1 cellular context compared by ENCODE assay signal in the genomic region with DNA sequence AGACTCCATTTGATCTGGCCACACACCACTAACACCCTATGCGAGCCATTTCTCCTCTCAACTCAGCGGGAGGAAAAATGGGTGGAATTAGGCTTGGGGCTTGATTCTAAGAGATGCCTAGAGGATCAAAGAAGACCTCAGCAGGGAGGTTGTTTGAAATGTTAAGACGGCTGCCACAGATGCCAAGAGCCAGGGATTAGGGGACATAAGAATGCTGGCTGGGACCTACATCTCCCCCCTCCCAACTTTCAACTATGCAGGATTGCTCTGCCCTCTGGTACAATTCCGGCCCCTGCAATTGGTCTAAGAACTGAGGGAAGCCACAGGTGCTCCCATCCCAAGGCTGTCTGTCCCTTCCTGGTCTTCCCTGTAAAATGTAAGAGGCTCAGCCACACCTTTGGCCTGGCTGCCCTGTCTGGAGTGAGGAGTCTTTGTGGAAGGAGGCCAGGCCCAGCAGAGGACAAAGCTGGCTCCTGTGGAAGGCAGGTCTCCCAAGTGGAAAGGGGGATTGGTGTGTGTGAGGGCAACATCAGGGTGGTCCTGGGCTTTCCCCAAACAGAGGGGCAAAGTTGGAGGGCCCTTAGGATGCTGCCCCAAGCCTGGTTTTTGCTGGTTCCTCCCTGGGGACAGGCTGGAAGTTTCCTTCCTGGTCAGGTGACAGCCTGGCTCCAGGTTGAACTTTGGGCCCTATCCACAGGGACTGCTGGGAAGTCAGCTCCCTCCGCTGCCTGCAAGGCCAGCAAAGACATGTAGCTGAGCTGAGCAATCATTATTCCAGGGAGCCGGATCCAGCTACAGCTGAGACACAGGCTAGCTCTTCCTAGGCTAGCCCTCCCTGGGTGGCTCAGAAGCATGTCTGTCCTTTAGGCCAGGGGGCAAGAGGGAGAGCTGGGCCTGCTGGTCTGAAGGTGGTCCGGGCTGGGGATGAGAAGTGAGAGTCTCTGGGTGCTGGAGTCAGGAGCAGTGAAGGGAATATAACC.
TF ChIP-seq lines count a peak whose summit lies in the region.

No MANE protein-coding gene starts in this region.

TF ChIP-seq in HepG2, 621 proteins besides CTCF, POLR2A, EP300 and RAD21 (continued from another document and continues in another):
- TF ChIP-seq, protein P1, sequence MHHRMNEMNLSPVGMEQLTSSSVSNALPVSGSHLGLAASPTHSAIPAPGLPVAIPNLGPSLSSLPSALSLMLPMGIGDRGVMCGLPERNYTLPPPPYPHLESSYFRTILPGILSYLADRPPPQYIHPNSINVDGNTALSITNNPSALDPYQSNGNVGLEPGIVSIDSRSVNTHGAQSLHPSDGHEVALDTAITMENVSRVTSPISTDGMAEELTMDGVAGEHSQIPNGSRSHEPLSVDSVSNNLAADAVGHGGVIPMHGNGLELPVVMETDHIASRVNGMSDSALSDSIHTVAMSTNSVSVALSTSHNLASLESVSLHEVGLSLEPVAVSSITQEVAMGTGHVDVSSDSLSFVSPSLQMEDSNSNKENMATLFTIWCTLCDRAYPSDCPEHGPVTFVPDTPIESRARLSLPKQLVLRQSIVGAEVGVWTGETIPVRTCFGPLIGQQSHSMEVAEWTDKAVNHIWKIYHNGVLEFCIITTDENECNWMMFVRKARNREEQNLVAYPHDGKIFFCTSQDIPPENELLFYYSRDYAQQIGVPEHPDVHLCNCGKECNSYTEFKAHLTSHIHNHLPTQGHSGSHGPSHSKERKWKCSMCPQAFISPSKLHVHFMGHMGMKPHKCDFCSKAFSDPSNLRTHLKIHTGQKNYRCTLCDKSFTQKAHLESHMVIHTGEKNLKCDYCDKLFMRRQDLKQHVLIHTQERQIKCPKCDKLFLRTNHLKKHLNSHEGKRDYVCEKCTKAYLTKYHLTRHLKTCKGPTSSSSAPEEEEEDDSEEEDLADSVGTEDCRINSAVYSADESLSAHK (CRISPR knock-in tag; IDR thresholded peaks at IDR 0.05; ENCODE audit: borderline replicate concordance): peak; percentile 65; the same call in 1 of the 2 replicates
- TF ChIP-seq SMARCE1 (IDR thresholded peaks at IDR 0.05; ENCODE audit: borderline replicate concordance) (no peak), NONO (IDR thresholded peaks at IDR 0.05) (no peak), NONO (CRISPR knock-in tag; conservative IDR thresholded peaks at IDR 0.05) (peak; percentile 86; the same call in 1 of the 2 replicates), STAG1 (CRISPR knock-in tag; IDR thresholded peaks at IDR 0.05) (peak; percentile 17; the same call in 1 of the 2 replicates), TSC22D2 (CRISPR knock-in tag; IDR thresholded peaks at IDR 0.05; ENCODE audit: borderline replicate concordance) (no peak), ATF7-NPFF (CRISPR knock-in tag; IDR thresholded peaks at IDR 0.05; ENCODE audit: low read depth) (no peak), KAT2B (IDR thresholded peaks at IDR 0.05; ENCODE audit: borderline replicate concordance, low read depth, low read length) (no peak), ZNF451 (CRISPR knock-in tag; IDR thresholded peaks at IDR 0.05) (no peak), SAFB2 (CRISPR knock-in tag; IDR thresholded peaks at IDR 0.05; ENCODE audit: borderline replicate concordance, low read depth) (no peak), FOXA3 (CRISPR knock-in tag; IDR thresholded peaks at IDR 0.05) (no peak), DNMT3B (CRISPR knock-in tag; conservative IDR thresholded peaks at IDR 0.05) (no peak), HDAC1 (CRISPR knock-in tag; IDR thresholded peaks at IDR 0.05) (0 out of 2 replicates have a peak, but pooled peaks have one; percentile 53), CCAR2 (optimal IDR thresholded peaks at IDR 0.05; ENCODE audit: low read depth, low read length) (no peak), GATA4 (IDR thresholded peaks at IDR 0.05; ENCODE audit: borderline replicate concordance, low read depth) (peak; percentile 39; the same call in 1 of the 2 replicates), CCDC6 (CRISPR knock-in tag; IDR thresholded peaks at IDR 0.05) (no peak), ZNF44 (CRISPR knock-in tag; IDR thresholded peaks at IDR 0.05) (no peak), POLR2AphosphoS2 (IDR thresholded peaks at IDR 0.05; ENCODE audit: low read depth, low read length) (no peak), ZNF546 (CRISPR knock-in tag; conservative IDR thresholded peaks at IDR 0.05) (no peak), TOPORS (CRISPR knock-in tag; IDR thresholded peaks at IDR 0.05) (0 out of 2 replicates have a peak, but pooled peaks have one; percentile 29), KMT2B (CRISPR knock-in tag; IDR thresholded peaks at IDR 0.05) (peak; percentile 73), ZNF790 (CRISPR knock-in tag; IDR thresholded peaks at IDR 0.05; ENCODE audit: borderline replicate concordance) (no peak), ZNF335 (CRISPR knock-in tag; IDR thresholded peaks at IDR 0.05) (peak; percentile 89), ZNF7 (CRISPR knock-in tag; IDR thresholded peaks at IDR 0.05) (no peak), MTA1 (CRISPR knock-in tag; IDR thresholded peaks at IDR 0.05; ENCODE audit: borderline replicate concordance) (peak; percentile 78), ARNT (IDR thresholded peaks at IDR 0.05) (no peak), ZNF781 (CRISPR knock-in tag; IDR thresholded peaks at IDR 0.05; ENCODE audit: borderline replicate concordance, not compliant biosample characterization) (no peak), SSRP1 (CRISPR knock-in tag; IDR thresholded peaks at IDR 0.05) (no peak), MEIS1 (CRISPR knock-in tag; IDR thresholded peaks at IDR 0.05; ENCODE audit: borderline replicate concordance) (peak; percentile 75; the same call in 1 of the 2 replicates), CREM (IDR thresholded peaks at IDR 0.05) (no peak), CREM (CRISPR knock-in tag; IDR thresholded peaks at IDR 0.05) (no peak), ZNF343 (CRISPR knock-in tag; IDR thresholded peaks at IDR 0.05) (peak; percentile 88; the same call in 1 of the 2 replicates), ZSCAN9 (CRISPR knock-in tag; IDR thresholded peaks at IDR 0.05; ENCODE audit: borderline replicate concordance) (0 out of 2 replicates have a peak, but pooled peaks have one; percentile 43), HDAC2 (CRISPR knock-in tag; IDR thresholded peaks at IDR 0.05) (peak; percentile 84), ASH2L (IDR thresholded peaks at IDR 0.05; ENCODE audit: insufficient read length, low read depth, low read length) (no peak), IRF2 (CRISPR knock-in tag; IDR thresholded peaks at IDR 0.05) (peak; percentile 90), ZNF577 (CRISPR knock-in tag; IDR thresholded peaks at IDR 0.05; ENCODE audit: borderline replicate concordance, low read depth) (no peak), ELF4 (CRISPR knock-in tag; IDR thresholded peaks at IDR 0.05; ENCODE audit: borderline replicate concordance) (no peak), ZSCAN29 (CRISPR knock-in tag; conservative IDR thresholded peaks at IDR 0.05) (peak; percentile 86; the same call in 1 of the 2 replicates), THAP11 (CRISPR knock-in tag; IDR thresholded peaks at IDR 0.05) (peak; percentile 48), ZBTB8A (CRISPR knock-in tag; IDR thresholded peaks at IDR 0.05; ENCODE audit: borderline replicate concordance, low read depth) (0 out of 2 replicates have a peak, but pooled peaks have one; percentile 45), NCOR1 (IDR thresholded peaks at IDR 0.05; ENCODE audit: borderline replicate concordance, low read length) (peak; percentile 55; the same call in 1 of the 2 replicates), ZNF709 (CRISPR knock-in tag; IDR thresholded peaks at IDR 0.05) (no peak), CEBPB (IDR thresholded peaks at IDR 0.05; ENCODE audit: borderline replicate concordance, low read depth, low read length) (no peak), HOXA9 (CRISPR knock-in tag; IDR thresholded peaks at IDR 0.05; ENCODE audit: borderline replicate concordance) (no peak), ZNF460 (CRISPR knock-in tag; IDR thresholded peaks at IDR 0.05; ENCODE audit: borderline replicate concordance) (no peak), ARHGAP35 (CRISPR knock-in tag; IDR thresholded peaks at IDR 0.05; ENCODE audit: borderline replicate concordance) (0 out of 2 replicates have a peak, but pooled peaks have one; percentile 29), TEAD3 (CRISPR knock-in tag; optimal IDR thresholded peaks at IDR 0.05; ENCODE audit: borderline replicate concordance) (peak; percentile 64), U2AF2 (IDR thresholded peaks at IDR 0.05; ENCODE audit: low read depth, low read length) (no peak), SOX6 (IDR thresholded peaks at IDR 0.05) (no peak), SOX6 (CRISPR knock-in tag; IDR thresholded peaks at IDR 0.05) (peak; percentile 48), ZEB1 (IDR thresholded peaks at IDR 0.05; ENCODE audit: insufficient replicate concordance, low read depth) (no peak), IKZF4 (CRISPR knock-in tag; IDR thresholded peaks at IDR 0.05; ENCODE audit: borderline replicate concordance, low read depth, not compliant biosample characterization) (no peak), CHCHD3 (CRISPR knock-in tag; IDR thresholded peaks at IDR 0.05) (no peak), PITX1 (CRISPR knock-in tag; IDR thresholded peaks at IDR 0.05) (no peak), PHF8 (CRISPR knock-in tag; IDR thresholded peaks at IDR 0.05) (peak; percentile 62), ZNF431 (CRISPR knock-in tag; IDR thresholded peaks at IDR 0.05; ENCODE audit: borderline replicate concordance, low read depth) (no peak), PLRG1 (conservative IDR thresholded peaks at IDR 0.05) (no peak)
- TF ChIP-seq, protein P2, sequence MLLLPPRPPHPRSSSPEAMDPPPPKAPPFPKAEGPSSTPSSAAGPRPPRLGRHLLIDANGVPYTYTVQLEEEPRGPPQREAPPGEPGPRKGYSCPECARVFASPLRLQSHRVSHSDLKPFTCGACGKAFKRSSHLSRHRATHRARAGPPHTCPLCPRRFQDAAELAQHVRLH (CRISPR knock-in tag; IDR thresholded peaks at IDR 0.05; ENCODE audit: borderline replicate concordance, low read depth): peak; percentile 92; the same call in 1 of the 2 replicates
- TF ChIP-seq, protein P3, sequence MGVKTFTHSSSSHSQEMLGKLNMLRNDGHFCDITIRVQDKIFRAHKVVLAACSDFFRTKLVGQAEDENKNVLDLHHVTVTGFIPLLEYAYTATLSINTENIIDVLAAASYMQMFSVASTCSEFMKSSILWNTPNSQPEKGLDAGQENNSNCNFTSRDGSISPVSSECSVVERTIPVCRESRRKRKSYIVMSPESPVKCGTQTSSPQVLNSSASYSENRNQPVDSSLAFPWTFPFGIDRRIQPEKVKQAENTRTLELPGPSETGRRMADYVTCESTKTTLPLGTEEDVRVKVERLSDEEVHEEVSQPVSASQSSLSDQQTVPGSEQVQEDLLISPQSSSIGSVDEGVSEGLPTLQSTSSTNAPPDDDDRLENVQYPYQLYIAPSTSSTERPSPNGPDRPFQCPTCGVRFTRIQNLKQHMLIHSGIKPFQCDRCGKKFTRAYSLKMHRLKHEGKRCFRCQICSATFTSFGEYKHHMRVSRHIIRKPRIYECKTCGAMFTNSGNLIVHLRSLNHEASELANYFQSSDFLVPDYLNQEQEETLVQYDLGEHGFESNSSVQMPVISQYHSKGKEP (CRISPR knock-in tag; IDR thresholded peaks at IDR 0.05): 0 out of 2 replicates have a peak, but pooled peaks have one; percentile 45
- TF ChIP-seq, protein P4, sequence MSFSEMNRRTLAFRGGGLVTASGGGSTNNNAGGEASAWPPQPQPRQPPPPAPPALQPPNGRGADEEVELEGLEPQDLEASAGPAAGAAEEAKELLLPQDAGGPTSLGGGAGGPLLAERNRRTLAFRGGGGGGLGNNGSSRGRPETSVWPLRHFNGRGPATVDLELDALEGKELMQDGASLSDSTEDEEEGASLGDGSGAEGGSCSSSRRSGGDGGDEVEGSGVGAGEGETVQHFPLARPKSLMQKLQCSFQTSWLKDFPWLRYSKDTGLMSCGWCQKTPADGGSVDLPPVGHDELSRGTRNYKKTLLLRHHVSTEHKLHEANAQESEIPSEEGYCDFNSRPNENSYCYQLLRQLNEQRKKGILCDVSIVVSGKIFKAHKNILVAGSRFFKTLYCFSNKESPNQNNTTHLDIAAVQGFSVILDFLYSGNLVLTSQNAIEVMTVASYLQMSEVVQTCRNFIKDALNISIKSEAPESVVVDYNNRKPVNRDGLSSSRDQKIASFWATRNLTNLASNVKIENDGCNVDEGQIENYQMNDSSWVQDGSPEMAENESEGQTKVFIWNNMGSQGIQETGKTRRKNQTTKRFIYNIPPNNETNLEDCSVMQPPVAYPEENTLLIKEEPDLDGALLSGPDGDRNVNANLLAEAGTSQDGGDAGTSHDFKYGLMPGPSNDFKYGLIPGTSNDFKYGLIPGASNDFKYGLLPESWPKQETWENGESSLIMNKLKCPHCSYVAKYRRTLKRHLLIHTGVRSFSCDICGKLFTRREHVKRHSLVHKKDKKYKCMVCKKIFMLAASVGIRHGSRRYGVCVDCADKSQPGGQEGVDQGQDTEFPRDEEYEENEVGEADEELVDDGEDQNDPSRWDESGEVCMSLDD (CRISPR knock-in tag; IDR thresholded peaks at IDR 0.05; ENCODE audit: borderline replicate concordance): no peak
- TF ChIP-seq, protein P5, sequence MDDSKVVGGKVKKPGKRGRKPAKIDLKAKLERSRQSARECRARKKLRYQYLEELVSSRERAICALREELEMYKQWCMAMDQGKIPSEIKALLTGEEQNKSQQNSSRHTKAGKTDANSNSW (CRISPR knock-in tag; IDR thresholded peaks at IDR 0.05; ENCODE audit: borderline replicate concordance): no peak
- TF ChIP-seq, protein P6, sequence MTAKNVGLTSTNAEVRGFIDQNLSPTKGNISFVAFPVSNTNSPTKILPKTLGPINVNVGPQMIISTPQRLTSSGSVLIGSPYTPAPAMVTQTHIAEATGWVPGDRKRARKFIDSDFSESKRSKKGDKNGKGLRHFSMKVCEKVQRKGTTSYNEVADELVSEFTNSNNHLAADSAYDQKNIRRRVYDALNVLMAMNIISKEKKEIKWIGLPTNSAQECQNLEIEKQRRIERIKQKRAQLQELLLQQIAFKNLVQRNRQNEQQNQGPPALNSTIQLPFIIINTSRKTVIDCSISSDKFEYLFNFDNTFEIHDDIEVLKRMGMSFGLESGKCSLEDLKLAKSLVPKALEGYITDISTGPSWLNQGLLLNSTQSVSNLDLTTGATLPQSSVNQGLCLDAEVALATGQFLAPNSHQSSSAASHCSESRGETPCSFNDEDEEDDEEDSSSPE (CRISPR knock-in tag; IDR thresholded peaks at IDR 0.05): peak; percentile 38
- TF ChIP-seq, protein P7, sequence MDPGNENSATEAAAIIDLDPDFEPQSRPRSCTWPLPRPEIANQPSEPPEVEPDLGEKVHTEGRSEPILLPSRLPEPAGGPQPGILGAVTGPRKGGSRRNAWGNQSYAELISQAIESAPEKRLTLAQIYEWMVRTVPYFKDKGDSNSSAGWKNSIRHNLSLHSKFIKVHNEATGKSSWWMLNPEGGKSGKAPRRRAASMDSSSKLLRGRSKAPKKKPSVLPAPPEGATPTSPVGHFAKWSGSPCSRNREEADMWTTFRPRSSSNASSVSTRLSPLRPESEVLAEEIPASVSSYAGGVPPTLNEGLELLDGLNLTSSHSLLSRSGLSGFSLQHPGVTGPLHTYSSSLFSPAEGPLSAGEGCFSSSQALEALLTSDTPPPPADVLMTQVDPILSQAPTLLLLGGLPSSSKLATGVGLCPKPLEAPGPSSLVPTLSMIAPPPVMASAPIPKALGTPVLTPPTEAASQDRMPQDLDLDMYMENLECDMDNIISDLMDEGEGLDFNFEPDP (CRISPR knock-in tag; conservative IDR thresholded peaks at IDR 0.05): no peak
- TF ChIP-seq, protein P8, sequence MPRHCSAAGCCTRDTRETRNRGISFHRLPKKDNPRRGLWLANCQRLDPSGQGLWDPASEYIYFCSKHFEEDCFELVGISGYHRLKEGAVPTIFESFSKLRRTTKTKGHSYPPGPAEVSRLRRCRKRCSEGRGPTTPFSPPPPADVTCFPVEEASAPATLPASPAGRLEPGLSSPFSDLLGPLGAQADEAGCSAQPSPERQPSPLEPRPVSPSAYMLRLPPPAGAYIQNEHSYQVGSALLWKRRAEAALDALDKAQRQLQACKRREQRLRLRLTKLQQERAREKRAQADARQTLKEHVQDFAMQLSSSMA (CRISPR knock-in tag; IDR thresholded peaks at IDR 0.05): no peak
